1 cellular context compared by ENCODE assay signal in the genomic region with DNA sequence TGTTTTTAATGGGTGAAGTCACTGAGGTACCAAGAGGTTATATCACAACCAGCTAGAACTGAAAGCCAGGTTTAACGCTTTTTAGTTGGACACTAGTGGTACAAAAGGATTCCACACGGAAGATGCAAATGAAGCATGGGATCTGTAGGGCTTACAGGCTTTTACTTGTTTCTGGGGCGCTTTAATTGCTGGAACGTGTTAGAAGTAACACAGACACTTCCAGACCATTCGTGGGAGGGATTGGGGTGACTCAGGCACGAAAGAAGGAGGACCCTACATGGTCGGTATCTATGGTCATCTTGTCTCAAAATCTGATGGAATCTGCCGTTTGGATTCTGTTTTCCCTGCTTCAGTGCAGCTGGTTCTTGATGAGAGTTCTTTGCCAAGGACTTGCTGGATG.
TF ChIP-seq lines count a peak whose summit lies in the region.

No MANE protein-coding gene starts in this region.

TF ChIP-seq in H1, 55 proteins besides CTCF, POLR2A, EP300 and RAD21:
- TF ChIP-seq CTBP2 (IDR thresholded peaks at IDR 0.05; ENCODE audit: borderline replicate concordance, insufficient read depth, insufficient read length, low read length) = no peak
